Comparison of ENCODE assay signal across 23 cellular contexts in genomic region chr3:190070623-190071347, GRCh38. TPM values are rescaled to one million over a fixed set of nuclear protein-coding genes. Genes with fewer than 3 reads are reported as not detected.
DNase-seq lines count a peak whose midpoint lies in the region; ATAC-seq, FAIRE-seq and TF ChIP-seq lines count a peak whose summit lies in the region.
"Had no signal": no experiment of that assay in that cellular context is flagged by ENCODE, and none has a peak within 500 bp of the region (broad histone marks: within the 10 kb centered on the region; RNA-seq: fewer than 3 reads in every experiment).

No MANE protein-coding gene starts in this region.

- RAD21 ChIA-PET in GM12878 (lab: Charles Lee; ENCODE audit: unreplicated experiment) = interaction anchor here (0.9 to 1.5 kb wide), 3 partner anchors 25 to 104 kb away, joined by 3 to 4 read pairs (median 3); no protein-coding TSS in a partner anchor

- FAIRE-seq in GM12878 (lab: Jason Lieb, UNC) = no peak
- FAIRE-seq: GM18507 had no signal

- H3K27ac ChIP-seq in GM12878 (ENCODE audit: control insufficient read depth, insufficient read depth) (no peak overlapping the region), left lung (no peak overlapping the region), Peyer's patch (no peak overlapping the region)
- H3K27ac ChIP-seq: adrenal gland, esophagus muscularis mucosa, hepatocyte, KMS-11 had no signal

- no peak overlapping the region for H2AFZ ChIP-seq in GM12878 (ENCODE audit: control insufficient read depth, low read depth, low read length)
- H2AFZ ChIP-seq: hepatocyte had no signal

- no peak overlapping the region for H3K4me3 ChIP-seq in LNCaP clone FGC (ENCODE audit: low read depth, low read length)
- H3K4me3 ChIP-seq in GM12878 = no peak overlapping the region
- H3K4me3 ChIP-seq in left lung = no peak overlapping the region
- H3K4me3 ChIP-seq in Peyer's patch = no peak overlapping the region
- H3K4me3 ChIP-seq: adrenal gland, esophagus muscularis mucosa, hepatocyte had no signal

- ATAC-seq in GM12878 (no peak), left lung (peak; percentile 62)
- ATAC-seq: left colon, WTC11 had no signal

- no TSS peak for BruUV-seq in GM12878 (replicated peaks; lab: Mats Ljungman, UMichigan)

- H3K4me2 ChIP-seq in GM12878 (ENCODE audit: control insufficient read depth, insufficient read depth) = no peak overlapping the region
- H3K4me2 ChIP-seq: hepatocyte, KMS-11 had no signal

- TF ChIP-seq CTCF in LNCaP clone FGC (IDR thresholded peaks at IDR 0.05; ENCODE audit: control insufficient read depth, extremely low read depth, insufficient read depth) = no peak
- TF ChIP-seq CTCF in GM12878 (IDR thresholded peaks at IDR 0.05 in 2 of 3, conservative IDR thresholded peaks at IDR 0.05 in 1 of 3; ENCODE audit: control insufficient read depth in 2 of 3, extremely low read depth in 1 of 3, insufficient read depth in 1 of 3, low read depth in 3 of 3, low read length in 3 of 3) = no peak
- TF ChIP-seq CTCF in left lung (IDR thresholded peaks at IDR 0.05) = no peak
- TF ChIP-seq CTCF in Peyer's patch (IDR thresholded peaks at IDR 0.05) = no peak

- 29% methylated on average over 5 of the region's 5 CpGs for WGBS in GM12878 (ENCODE audit: insufficient coverage, insufficient replicate concordance, low lambda C conversion rate, missing lambda C conversion rate)

- POLR2A ChIA-PET in GM12878 (lab: Charles Lee) = interaction anchor here (1.1 kb wide), 1 partner anchor 24 kb away, joined by 3 read pairs; no protein-coding TSS in a partner anchor

- CTCF ChIA-PET in GM12878 (lab: Yijun Ruan, JAX) = interaction anchor here (0.6 to 1.1 kb wide), 3 partner anchors 11 to 92 kb away, joined by 3 read pairs; no protein-coding TSS in a partner anchor

- DNase-seq in ACHN = peak; percentile 30
- peak; percentile 69 for DNase-seq in LNCaP clone FGC (ENCODE audit: low read depth)
- no peak for DNase-seq in GM12878 (ENCODE audit: low read depth, low spot score)
- no peak for DNase-seq in left lung
- no peak for DNase-seq in activated T-cell treated with anti-CD3 and anti-CD28 coated beads, Interleukin-2, amount 50 U/mL, for 1 hour
- no peak for DNase-seq in DMS114 treated with DMSO at 0.1 percent for 48 hours (lab: John Stamatoyannopoulos, UW; ENCODE audit: unreplicated experiment)
- DNase-seq in SW480 (ENCODE audit: low spot score) = no peak
- no peak for DNase-seq in Peyer's patch
- DNase-seq: adrenal gland; Caco-2; left colon; NCI-H1417 treated with DMSO at 0.1 percent for 48 hours; NCI-H524; posterior cingulate gyrus; stimulated activated CD4-positive, alpha-beta T cell treated with anti-CD3 and anti-CD28 coated beads, Interleukin-12 subunit alpha, Interleukin-12 subunit beta, amount 100 ng/mL, for 4 hours had no signal

- H3K27me3 ChIP-seq in GM12878 (replicated peaks in 1 of 2; ENCODE audit: control insufficient read depth in 2 of 2, insufficient read depth in 2 of 2, low read length in 1 of 2) (no peaks in the 10 kb centered on the region), left lung (no peaks in the 10 kb centered on the region), Peyer's patch (no peaks in the 10 kb centered on the region)
- H3K27me3 ChIP-seq: adrenal gland, esophagus muscularis mucosa, hepatocyte had no signal

- H3K79me2 ChIP-seq in GM12878 (ENCODE audit: control insufficient read depth, insufficient read depth, low read length) = no peaks in the 10 kb centered on the region; the same call in 1 of the 2 replicates

- TF ChIP-seq EP300 in GM12878 (IDR thresholded peaks at IDR 0.05; ENCODE audit: borderline replicate concordance in 1 of 2, control insufficient read depth in 1 of 2, low read depth in 2 of 2, low read length in 2 of 2) = no peak

- TF ChIP-seq RAD21 in GM12878 (IDR thresholded peaks at IDR 0.05; ENCODE audit: insufficient read depth, low read depth, low read length) = no peak

- H3K9ac ChIP-seq in GM12878 (ENCODE audit: control insufficient read depth, insufficient read depth, low read length) = no peak overlapping the region
- H3K9ac ChIP-seq: KMS-11 had no signal

- H3K9me3 ChIP-seq in GM12878 (replicated peaks; ENCODE audit: control insufficient read depth, insufficient read depth, low read length) = no peaks in the 10 kb centered on the region
- H3K9me3 ChIP-seq in left lung = no peaks in the 10 kb centered on the region
- no peaks in the 10 kb centered on the region for H3K9me3 ChIP-seq in Peyer's patch
- H3K9me3 ChIP-seq: adrenal gland, Caco-2, esophagus muscularis mucosa had no signal

- SMC1A ChIA-PET in GM12878 (lab: Charles Lee; ENCODE audit: uncharacterized antibody, unreplicated experiment) = interaction anchor here (0.6 to 1.8 kb wide), 16 partner anchors 8 to 312 kb away, joined by 3 to 7 read pairs (median 3); no protein-coding TSS in a partner anchor

- H3K36me3 ChIP-seq in GM12878 (ENCODE audit: control insufficient read depth in 2 of 2, insufficient read depth in 2 of 2, low read length in 1 of 2) = no peaks in the 10 kb centered on the region
- no peaks in the 10 kb centered on the region for H3K36me3 ChIP-seq in left lung
- no peaks in the 10 kb centered on the region for H3K36me3 ChIP-seq in Peyer's patch
- H3K36me3 ChIP-seq: adrenal gland, esophagus muscularis mucosa had no signal

- in situ Hi-C loops in ACHN (cut with HindIII; ENCODE audit: low pct_ligation_motif_present, low pct_unique_long_range_greater_than_20kb, low sequenced_read_pairs) (no loop called here), GM12878 (cut with MboI) (no loop called here)

- H4K20me1 ChIP-seq in GM12878 (ENCODE audit: control insufficient read depth, insufficient read depth) = no peaks in the 10 kb centered on the region

- TF ChIP-seq POLR2A in GM12878 (IDR thresholded peaks at IDR 0.05; ENCODE audit: low read depth, low read length) (no peak), Peyer's patch (IDR thresholded peaks at IDR 0.05) (no peak)

- H3K4me1 ChIP-seq in GM12878 (ENCODE audit: control insufficient read depth, insufficient read depth, low read length) (no peaks in the 10 kb centered on the region), left lung (no peaks in the 10 kb centered on the region), Peyer's patch (peaks cover 0 to 4% (median 2%) of the 10 kb centered on the region in 4 donors)
- H3K4me1 ChIP-seq: Caco-2 had no signal

- intact Hi-C loops in GM12878 (cut with micrococcal nuclease; ENCODE audit: unreplicated experiment) (no loop called here), left lung (cut with DNase I) (no loop called here)

TF ChIP-seq in GM12878, 131 proteins besides CTCF, POLR2A, EP300 and RAD21:
- TF ChIP-seq TCF7 (IDR thresholded peaks at IDR 0.05; ENCODE audit: borderline replicate concordance) = no peak
- peak; percentile 21; the same call in 1 of the 2 replicates for TF ChIP-seq RUNX3 (IDR thresholded peaks at IDR 0.05; ENCODE audit: low read length)
- no peak for TF ChIP-seq BCL11A (IDR thresholded peaks at IDR 0.05; ENCODE audit: low read depth, low read length)

RNA-seq across cellular contexts. Expression of gene P3H2, which starts 49.9 kb away (rescaled TPM):
- 161 and 165 TPM in 2 replicates for total RNA-seq in GM12878 (2013; cell fraction: nucleolus; rRNA removed)
- 88.8 and 95.5 TPM in 2 replicates for total RNA-seq in GM12878 (2014; rRNA removed)
- total RNA-seq in GM12878 (2014; rRNA removed; fragmentation: Illumina TruSeq; extraction: Trizol) = 87.3 and 91.7 TPM in 2 replicates
- 68.3 and 69.4 TPM in 2 replicates for total RNA-seq in GM12878 (2021)
- polyA plus RNA-seq in GM12878 (2011; ENCODE audit: low read depth) = 29.2 TPM
- 63.1 and 88.6 TPM in 2 replicates for polyA plus RNA-seq in GM12878 (2011; rRNA removed)
- polyA plus RNA-seq in GM12878 (2011; cell fraction: cytosol; rRNA removed) = 34.7 and 48.4 TPM in 2 replicates
- 36.0 and 43.6 TPM in 2 replicates for polyA plus RNA-seq in GM12878 (2011; cell fraction: nucleus; rRNA removed)
- polyA plus RNA-seq in GM12878 (2012) = 41.4 and 41.6 TPM in 2 replicates
- 84.9 and 116 TPM in 2 replicates for polyA plus RNA-seq in GM12878 (2014; fragmentation: Illumina TruSeq; extraction: Trizol)
- polyA plus RNA-seq in GM12878 (2014; fragmentation: Nextera tagmentation; extraction: Ambion mirVana) = 10 to 100 TPM; 27.0 to 36.7 TPM
- 69.3 and 83.6 TPM in 2 replicates for polyA plus RNA-seq in GM12878 (2014; rRNA removed)
- polyA plus RNA-seq in GM12878 (2016; fragmentation: Nextera tagmentation; extraction: Ambion mirVana) = 10 to 100 TPM; 82.7 to 97.6 TPM
- polyA minus RNA-seq in GM12878 (2011; rRNA and poly(A)+ RNA removed) = 46.6 and 62.8 TPM in 2 replicates
- polyA minus RNA-seq in GM12878 (2011; cell fraction: cytosol; rRNA and poly(A)+ RNA removed) = 16.6 and 23.6 TPM in 2 replicates
- 48.7 and 60.0 TPM in 2 replicates for polyA minus RNA-seq in GM12878 (2011; cell fraction: nucleus; rRNA and poly(A)+ RNA removed)
- 10 to 100 TPM; 29.1 to 50.7 TPM for total RNA-seq in left lung
- 10 to 100 TPM in 1 of 4 donors, 1 to 10 TPM in 2, under 1 TPM in 1; 0.70 to 23.1 (median 7.5) TPM for total RNA-seq in Peyer's patch
- total RNA-seq: activated CD8-positive, alpha-beta memory T cell treated with anti-CD3 and anti-CD28 coated beads for 36 hours; activated T-helper 2 cell treated with anti-CD3 and anti-CD28 coated beads, Interferon-gamma antibody, Interleukin-2, Interleukin-4, amounts not matched to agents 10 μg/mL and 5 μg/mL and 100 μg/mL, durations not matched to agents 14 hours and 24 hours and 36 hours; T-helper 1 cell treated with Interleukin-12 subunit alpha and Interleukin-12 subunit beta and Interleukin-4 antibody, amounts not matched to agents 30 ng/mL and 1 ng/mL, for 36 hours had no signal

Comparison
In these comparisons a context has a peak if more than half of its experiments do, and no peak if none do; other contexts are left out.
1. DNase-seq: peak in ACHN (single experiment) and LNCaP clone FGC (single experiment); none in GM12878 (single experiment), left lung (0 of 2), activated T-cell treated with anti-CD3 and anti-CD28 coated beads, Interleukin-2, amount 50 U/mL, for 1 hour (single experiment), DMS114 treated with DMSO at 0.1 percent for 48 hours (single experiment), SW480 (single experiment) and Peyer's patch (0 of 3).